Comparison of ENCODE assay signal across 8 cellular contexts in the genomic region with DNA sequence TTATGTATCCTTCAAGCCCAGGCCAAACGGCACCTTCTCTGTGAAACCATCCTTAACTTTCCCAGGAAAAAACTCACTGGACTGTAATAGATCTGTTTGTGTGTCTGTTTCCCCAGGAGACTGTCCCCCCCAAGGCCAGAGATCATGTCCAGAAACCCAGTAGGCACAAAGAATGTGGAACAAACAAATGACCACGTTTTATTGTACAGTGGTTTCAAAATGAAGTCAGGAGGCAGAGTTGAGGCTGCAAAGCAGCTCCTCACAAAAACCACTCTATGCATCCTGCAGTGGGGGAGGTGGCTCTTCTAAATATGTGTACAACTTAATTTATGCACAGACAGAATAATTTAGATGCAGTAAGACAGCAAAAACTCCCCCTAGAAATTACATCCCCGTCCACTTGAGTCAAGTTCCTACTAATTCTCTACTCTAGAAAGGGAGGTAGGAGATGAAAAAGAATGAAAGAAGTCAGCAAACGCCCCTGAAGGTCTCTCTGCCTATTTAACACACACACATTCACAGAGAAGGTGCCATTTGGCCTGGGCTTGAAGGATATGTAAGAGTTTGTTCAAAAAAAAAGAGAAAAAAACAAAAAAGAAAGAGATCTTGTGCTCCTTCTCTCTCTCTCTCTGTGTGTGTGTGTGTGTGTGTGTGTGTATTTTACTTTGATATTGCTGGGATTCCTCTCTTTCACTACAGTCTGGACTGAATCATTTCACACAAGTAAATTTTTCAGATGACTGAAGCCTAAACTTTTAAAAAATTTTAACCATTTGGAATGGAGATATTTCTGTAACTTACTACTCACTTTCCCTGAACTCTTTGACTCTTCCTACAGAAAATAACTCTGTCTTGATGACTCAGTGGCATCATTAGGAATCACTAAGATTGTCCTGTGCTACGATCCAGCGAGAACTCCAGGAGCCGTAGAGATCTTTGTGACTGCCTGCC. TPM values are rescaled to one million over a fixed set of nuclear protein-coding genes. Genes with fewer than 3 reads are reported as not detected.
A peak's percentile ranks its signal among the peaks of the same experiment; 100 is the strongest.
DNase-seq lines count a peak whose midpoint lies in the region; ATAC-seq and TF ChIP-seq lines count a peak whose summit lies in the region.

No MANE protein-coding gene starts in this region.

- 40% methylated on average over 1 of the region's 7 CpGs; no CpG with 5 or more reads in 1 of the 2 experiments for WGBS in IMR-90 (ENCODE audit: extremely low coverage in 2 of 2, insufficient read length in 1 of 2), 2 experiments

- no peak overlapping the region for H3K4ac ChIP-seq in IMR-90 (ENCODE audit: low read depth, low read length)

- POLR2A ChIA-PET in IMR-90 (lab: Charles Lee; ENCODE audit: unreplicated experiment), result interaction anchor here (0.6 kb wide), 1 partner anchor 122 kb away, joined by 4 read pairs; the partner anchor contains the start of gene VPS4B

- no peak for TF ChIP-seq POLR2A in IMR-90 (IDR thresholded peaks at IDR 0.05; ENCODE audit: low read depth, low read length)

- peaks cover 24% of the 10 kb centered on the region for H3K4me1 Mint-ChIP-seq in GM23338

- no peak overlapping the region for H4K5ac ChIP-seq in IMR-90 (ENCODE audit: low read depth, low read length)

- no peak overlapping the region for H4K91ac ChIP-seq in IMR-90 (ENCODE audit: insufficient read depth, low read depth, low read length)

- H2AK5ac ChIP-seq in IMR-90 (ENCODE audit: low read depth, low read length), result no peak overlapping the region

- peak overlapping the region in 6 of 11 experiments; percentile 12 to 53 (median 30); a peak in 6 of 22 replicates for H3K4me2 ChIP-seq in BLaER1 treated with 17β-estradiol and CSF1 and Interleukin-3, amounts not matched to agents 10 nM and 100 nM
- no peak overlapping the region for H3K4me2 ChIP-seq in IMR-90 (ENCODE audit: low read depth, low read length)
- no peak overlapping the region for H3K4me2 ChIP-seq in GM23338

- intact Hi-C loops in IMR-90 (cut with micrococcal nuclease), result no loop called here

- TF ChIP-seq CTCF in IMR-90 (conservative IDR thresholded peaks at IDR 0.05; ENCODE audit: low read depth, low read length) (no peak), GM23338 (conservative IDR thresholded peaks at IDR 0.05; ENCODE audit: low read depth in 2 of 2) (no peak)

- H3K27ac Mint-ChIP-seq in GM23338, result no peak overlapping the region

- no peaks in the 10 kb centered on the region for H3K36me3 Mint-ChIP-seq in GM23338 (ENCODE audit: low read depth)

- H2BK120ac ChIP-seq in IMR-90 (ENCODE audit: low read depth, low read length), result no peak overlapping the region

- no peak overlapping the region for H3K18ac ChIP-seq in IMR-90 (ENCODE audit: low read depth, low read length)

- H3K4me1 ChIP-seq in BLaER1 treated with 17β-estradiol and CSF1 and Interleukin-3, amounts not matched to agents 10 nM and 100 nM, result peaks cover 22 to 68% (median 46%) of the 10 kb centered on the region in 10 experiments
- no peaks in the 10 kb centered on the region; the same call in 1 of the 2 replicates for H3K4me1 ChIP-seq in IMR-90 (ENCODE audit: control insufficient read depth, insufficient read depth, low read length)
- H3K4me1 ChIP-seq in GM23338 (ENCODE audit: insufficient read depth), result peaks cover 14% of the 10 kb centered on the region

- no peak overlapping the region for H3K4me3 ChIP-seq in BLaER1 treated with 17β-estradiol and CSF1 and Interleukin-3, amounts not matched to agents 10 nM and 100 nM
- H3K4me3 ChIP-seq in IMR-90 (ENCODE audit: insufficient read depth, low read depth, low read length), result no peak overlapping the region
- no peak overlapping the region for H3K4me3 ChIP-seq in GM23338

- in situ Hi-C loops in IMR-90 (cut with MboI; ENCODE audit: low sequenced_read_pairs), result no loop called here

- H3K27me3 ChIP-seq in BLaER1 treated with 17β-estradiol and CSF1 and Interleukin-3, amounts not matched to agents 10 nM and 100 nM, result no peaks in the 10 kb centered on the region
- H3K27me3 ChIP-seq in IMR-90 (ENCODE audit: control insufficient read depth, insufficient read depth, low read length) (no peaks in the 10 kb centered on the region), GM23338 (ENCODE audit: insufficient read depth) (no peaks in the 10 kb centered on the region)

- H3K79me2 ChIP-seq in GM23338 (replicated peaks; ENCODE audit: insufficient read depth), result no peaks in the 10 kb centered on the region

- no peak overlapping the region for H3K4me3 Mint-ChIP-seq in GM23338

- H3K79me1 ChIP-seq in IMR-90 (ENCODE audit: low read depth in 1 of 2, low read length in 2 of 2), result no peaks in the 10 kb centered on the region

- H2AFZ ChIP-seq in IMR-90 (replicated peaks; ENCODE audit: low read length, poor library complexity) (no peak overlapping the region), GM23338 (no peak overlapping the region)

- BruUV-seq in IMR-90 (replicated peaks; lab: Mats Ljungman, UMichigan), result no TSS peak

- DNase-seq in IMR-90, result peak; percentile 31
- peak; percentile 78 for DNase-seq in foreskin melanocyte
- DNase-seq in NCI-H1694 (lab: John Stamatoyannopoulos, UW), result no peak
- no peak for DNase-seq in GM23338 (ENCODE audit: low spot score)
- no peak for DNase-seq in NCI-H1436 treated with DMSO at 0.1 percent for 48 hours (lab: John Stamatoyannopoulos, UW)
- no peak for DNase-seq in NCI-H1048 (lab: John Stamatoyannopoulos, UW)

- no peak overlapping the region for H3K9ac ChIP-seq in BLaER1 treated with 17β-estradiol and CSF1 and Interleukin-3, amounts not matched to agents 10 nM and 100 nM
- no peak overlapping the region for H3K9ac ChIP-seq in IMR-90 (ENCODE audit: low read depth, low read length)

- peaks cover 0 to 95% (median 78%) of the 10 kb centered on the region in 11 experiments; a peak in 17 of 22 replicates for H3K36me3 ChIP-seq in BLaER1 treated with 17β-estradiol and CSF1 and Interleukin-3, amounts not matched to agents 10 nM and 100 nM
- H3K36me3 ChIP-seq in IMR-90 (ENCODE audit: control insufficient read depth, insufficient read depth, low read length), result no peaks in the 10 kb centered on the region
- H3K36me3 ChIP-seq in GM23338 (ENCODE audit: insufficient read depth), result no peaks in the 10 kb centered on the region

- CTCF ChIA-PET in IMR-90 (lab: Yijun Ruan, JAX), result no interaction called here

- H3K9me3 ChIP-seq in BLaER1 treated with 17β-estradiol and CSF1 and Interleukin-3, amounts not matched to agents 10 nM and 100 nM (replicated peaks in 1 of 11), result peaks cover 0 to 14% (median 0%) of the 10 kb centered on the region in 11 experiments; a peak in 6 of 22 replicates
- H3K9me3 ChIP-seq in IMR-90 (ENCODE audit: control insufficient read depth, insufficient read depth, low read length), result no peaks in the 10 kb centered on the region

- H3F3A ChIP-seq in GM23338 (replicated peaks; ENCODE audit: low read depth), result no peaks in the 10 kb centered on the region

- no peak overlapping the region for H3K14ac ChIP-seq in IMR-90 (replicated peaks; ENCODE audit: low read depth, low read length)

- no peaks in the 10 kb centered on the region for H3K9me2 ChIP-seq in GM23338 (ENCODE audit: insufficient read depth)

- no peak overlapping the region for H3K56ac ChIP-seq in IMR-90 (ENCODE audit: extremely low read depth, insufficient read depth, low read length)

- no peak overlapping the region for H2BK5ac ChIP-seq in IMR-90 (ENCODE audit: low read depth, low read length, poor library complexity, severe bottlenecking)

- H3K27ac ChIP-seq in BLaER1 treated with 17β-estradiol and CSF1 and Interleukin-3, amounts not matched to agents 10 nM and 100 nM, result peak overlapping the region in 4 of 11 experiments; percentile 4 to 29 (median 22); a peak in 1 of 22 replicates
- H3K27ac ChIP-seq in IMR-90 (ENCODE audit: insufficient read depth, low read length), result no peak overlapping the region
- no peak overlapping the region for H3K27ac ChIP-seq in GM23338 (ENCODE audit: low read depth)

- H4K20me1 ChIP-seq in BLaER1 treated with 17β-estradiol and CSF1 and Interleukin-3, amounts not matched to agents 10 nM and 100 nM, result peaks cover 0 to 98% (median 42%) of the 10 kb centered on the region in 11 experiments; a peak in 12 of 22 replicates
- H4K20me1 ChIP-seq in IMR-90 (ENCODE audit: insufficient read depth, low read length) (no peaks in the 10 kb centered on the region), GM23338 (replicated peaks; ENCODE audit: insufficient read depth) (no peaks in the 10 kb centered on the region)

- no peak overlapping the region for H3K23ac ChIP-seq in IMR-90 (ENCODE audit: low read depth, low read length)

- dilution Hi-C loops in IMR-90 (cut with HindIII; ENCODE audit: low sequenced_read_pairs, unreplicated experiment), result no loop called here

- H2BK20ac ChIP-seq in IMR-90 (ENCODE audit: low read depth, low read length), result no peak overlapping the region

- no peaks in the 10 kb centered on the region; the same call in 1 of the 2 replicates for H3K9me1 ChIP-seq in IMR-90 (ENCODE audit: insufficient read depth, low read length)

- H2BK15ac ChIP-seq in IMR-90 (ENCODE audit: low read depth, low read length), result no peak overlapping the region

- no peak for TF ChIP-seq RAD21 in IMR-90 (IDR thresholded peaks at IDR 0.05; ENCODE audit: low read length)

- no peaks in the 10 kb centered on the region for H3K9me3 Mint-ChIP-seq in GM23338

- peak; percentile 56 for ATAC-seq in GM19438 (IDR thresholded peaks at IDR 0.05; ENCODE audit: low read depth, unreplicated experiment)
- peak; percentile 54 for ATAC-seq in IMR-90 (ENCODE audit: low read depth)
- no peak for ATAC-seq in GM23338

- H2AK9ac ChIP-seq in IMR-90 (replicated peaks; ENCODE audit: low read depth, low read length, poor library complexity), result no peak overlapping the region

- peaks cover 3% of the 10 kb centered on the region for H3K27me3 Mint-ChIP-seq in GM23338 (ENCODE audit: insufficient read depth, low read depth, poor library complexity)

- H4K8ac ChIP-seq in IMR-90 (ENCODE audit: low read depth in 2 of 2, low read length in 2 of 2), result no peak overlapping the region

TF ChIP-seq in IMR-90, 13 proteins besides CTCF, POLR2A, EP300 and RAD21 (continues in another document):
- no peak for TF ChIP-seq FOS (IDR thresholded peaks at IDR 0.05; ENCODE audit: low read depth, low read length)
- no peak for TF ChIP-seq RCOR1 (IDR thresholded peaks at IDR 0.05; ENCODE audit: insufficient replicate concordance, low read length)

TF ChIP-seq in GM23338, 12 proteins besides CTCF, POLR2A, EP300 and RAD21 (continues in another document):
- TF ChIP-seq ZNF331 (CRISPR knock-in tag; IDR thresholded peaks at IDR 0.05; ENCODE audit: low read depth) (no peak), JUNB (IDR thresholded peaks at IDR 0.05; ENCODE audit: unreplicated experiment) (no peak), NANOG (IDR thresholded peaks at IDR 0.05; ENCODE audit: borderline replicate concordance) (no peak)

RNA-seq across cellular contexts. Expression of gene BCL2, which starts 19.5 kb away (rescaled TPM):
- total RNA-seq in IMR-90 (2012; rRNA removed), result 0.54 and 0.56 TPM in 2 replicates
- 0.24 and 0.33 TPM in 2 replicates for polyA plus RNA-seq in IMR-90 (2012; rRNA removed)
- 0.14 and 0.19 TPM in 2 replicates for polyA plus RNA-seq in IMR-90 (2012; cell fraction: cytosol; rRNA removed)
- polyA plus RNA-seq in IMR-90 (2012; cell fraction: nucleus; rRNA removed; ENCODE audit: low replicate concordance), result 0.11 and 0.15 TPM in 2 replicates
- total RNA-seq in GM23338 (2014; rRNA removed; shearing (Covaris generic)), result 4.0 and 7.3 TPM in 2 replicates
- 1.1 and 1.2 TPM in 2 replicates for polyA plus RNA-seq in GM23338 (2016; fragmentation: Nextera tagmentation; extraction: Ambion mirVana)

Comparison
In these comparisons a context has a peak if more than half of its experiments do, and no peak if none do; other contexts are left out.
1. H3K4me2 ChIP-seq: peak in BLaER1 treated with 17β-estradiol and CSF1 and Interleukin-3, amounts not matched to agents 10 nM and 100 nM (6 of 11); none in IMR-90 (single experiment) and GM23338 (single experiment).
2. DNase-seq: peak in IMR-90 (single experiment) and foreskin melanocyte (single experiment); none in NCI-H1694 (single experiment), GM23338 (single experiment), NCI-H1436 treated with DMSO at 0.1 percent for 48 hours (single experiment) and NCI-H1048 (single experiment).